ENCODE assay signal across 22 cellular contexts in the genomic region with DNA sequence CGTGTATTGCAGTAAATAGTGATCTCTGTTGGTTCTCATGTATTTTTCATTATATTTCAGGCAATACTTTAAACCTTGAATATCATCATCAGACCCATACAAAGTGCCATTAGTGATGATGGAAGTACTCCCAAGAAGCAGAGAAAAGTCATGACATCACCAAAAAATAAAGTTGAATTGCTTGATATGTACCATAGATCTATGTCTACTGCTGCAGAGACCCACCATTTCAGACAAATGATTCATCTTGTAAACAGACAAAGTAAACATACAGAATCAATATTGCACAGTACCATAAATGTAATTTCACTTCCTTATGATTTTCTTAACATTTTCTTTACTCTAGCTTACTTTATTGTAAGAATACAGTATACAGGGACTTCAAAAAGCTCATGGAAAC.
DNase-seq lines count a peak whose midpoint lies in the region; ATAC-seq and TF ChIP-seq lines count a peak whose summit lies in the region.
"Had no signal": no experiment of that assay in that cellular context is flagged by ENCODE, and none has a peak within 500 bp of the region (broad histone marks: within the 10 kb centered on the region; RNA-seq: fewer than 3 reads in every experiment).

No MANE protein-coding gene starts in this region.

- peak; percentile 75 for DNase-seq in DMS53 (lab: John Stamatoyannopoulos, UW)
- peak; percentile 57 for DNase-seq in LoVo (ENCODE audit: low spot score)
- DNase-seq in mucosa of descending colon = no peak
- DNase-seq in HAP-1 (ENCODE audit: low spot score in 2 of 2) = no peak
- DNase-seq in CD8-positive, alpha-beta memory T cell = no peak
- no peak for DNase-seq in HT-29 (ENCODE audit: low spot score)
- DNase-seq: ACHN; CD8-positive, alpha-beta T cell; DMS79; GM23248; H9; NCI-H1092 treated with DMSO at 0.1 percent for 48 hours; NCI-H146; NCI-H2029; NCI-H226; NCI-H524; NCI-H82; Right ventricle myocardium superior; SK-N-SH; T-helper 2 cell had no signal

- intact Hi-C loops in mucosa of descending colon (cut with DNase I, micrococcal nuclease) = no loop called here

- H3K27me3 Mint-ChIP-seq in CD8-positive, alpha-beta memory T cell = no peaks in the 10 kb centered on the region

- H3K27ac ChIP-seq in VCaP = peak overlapping the region; percentile 13; the same call in 1 of the 2 replicates
- H3K27ac ChIP-seq in CD8-positive, alpha-beta memory T cell (ENCODE audit: low read depth, low read length) = no peak overlapping the region
- H3K27ac ChIP-seq: BLaER1 treated with 17β-estradiol and CSF1 and Interleukin-3, amounts not matched to agents 10 nM and 100 nM; GM23248 had no signal

- no peak overlapping the region for H3K27ac Mint-ChIP-seq in CD8-positive, alpha-beta memory T cell
- H3K27ac Mint-ChIP-seq: CD8-positive, alpha-beta T cell had no signal

- CTCF ChIA-PET in CD8-positive, alpha-beta memory T cell (lab: Charles Lee) = no interaction called here

- no peaks in the 10 kb centered on the region for H3K9me3 ChIP-seq in mucosa of descending colon
- H3K9me3 ChIP-seq in HAP-1 = no peaks in the 10 kb centered on the region
- no peaks in the 10 kb centered on the region for H3K9me3 ChIP-seq in CD8-positive, alpha-beta memory T cell (ENCODE audit: low read length)
- H3K9me3 ChIP-seq: BLaER1 treated with 17β-estradiol and CSF1 and Interleukin-3, amounts not matched to agents 10 nM and 100 nM; SK-N-SH had no signal

- no peak for TF ChIP-seq CTCF in VCaP (conservative IDR thresholded peaks at IDR 0.05)
- no peak for TF ChIP-seq CTCF in mucosa of descending colon (IDR thresholded peaks at IDR 0.05)

- H3K4me1 Mint-ChIP-seq in CD8-positive, alpha-beta memory T cell = no peaks in the 10 kb centered on the region

- POLR2A ChIA-PET in CD8-positive, alpha-beta memory T cell (lab: Charles Lee) = no interaction called here

- H3K36me3 ChIP-seq in mucosa of descending colon (ENCODE audit: low read depth) = no peaks in the 10 kb centered on the region
- H3K36me3 ChIP-seq in HAP-1 (replicated peaks) = no peaks in the 10 kb centered on the region
- H3K36me3 ChIP-seq in CD8-positive, alpha-beta memory T cell (ENCODE audit: insufficient read depth, low read length) = no peaks in the 10 kb centered on the region
- H3K36me3 ChIP-seq: BLaER1 treated with 17β-estradiol and CSF1 and Interleukin-3, amounts not matched to agents 10 nM and 100 nM had no signal

- H3K4me3 ChIP-seq in mucosa of descending colon (no peak overlapping the region), HAP-1 (no peak overlapping the region)
- H3K4me3 ChIP-seq in CD8-positive, alpha-beta memory T cell (ENCODE audit: low read length) = no peak overlapping the region
- H3K4me3 ChIP-seq: BLaER1 treated with 17β-estradiol and CSF1 and Interleukin-3, amounts not matched to agents 10 nM and 100 nM; GM23248 had no signal

- peaks cover 0 to 9% (median 0%) of the 10 kb centered on the region in 5 donors for H3K9me3 Mint-ChIP-seq in CD8-positive, alpha-beta memory T cell
- H3K9me3 Mint-ChIP-seq: CD8-positive, alpha-beta T cell; H9 had no signal

- no peaks in the 10 kb centered on the region for H3K27me3 ChIP-seq in HAP-1 (ENCODE audit: low read depth)
- H3K27me3 ChIP-seq in CD8-positive, alpha-beta memory T cell (ENCODE audit: insufficient read depth, low read length, poor library complexity, severe bottlenecking) = no peaks in the 10 kb centered on the region
- H3K27me3 ChIP-seq: BLaER1 treated with 17β-estradiol and CSF1 and Interleukin-3, amounts not matched to agents 10 nM and 100 nM had no signal

- in situ Hi-C loops in HAP-1 (cut with MboI; ENCODE audit: low sequenced_read_pairs) = no loop called here

- no peak overlapping the region for H3K4me3 Mint-ChIP-seq in CD8-positive, alpha-beta memory T cell
- H3K4me3 Mint-ChIP-seq: CD8-positive, alpha-beta T cell; H9 had no signal

- ATAC-seq in mucosa of descending colon = peak; percentile 97
- ATAC-seq: CD8-positive, alpha-beta T cell had no signal

- no peaks in the 10 kb centered on the region for H3K4me1 ChIP-seq in mucosa of descending colon (ENCODE audit: low read depth)
- peaks cover 18% of the 10 kb centered on the region for H3K4me1 ChIP-seq in HAP-1
- no peaks in the 10 kb centered on the region for H3K4me1 ChIP-seq in CD8-positive, alpha-beta memory T cell (ENCODE audit: insufficient read depth, low read length)
- H3K4me1 ChIP-seq: BLaER1 treated with 17β-estradiol and CSF1 and Interleukin-3, amounts not matched to agents 10 nM and 100 nM had no signal

- H3K36me3 Mint-ChIP-seq in CD8-positive, alpha-beta memory T cell = no peaks in the 10 kb centered on the region
- H3K36me3 Mint-ChIP-seq: CD8-positive, alpha-beta T cell had no signal

Comparison
In these comparisons a context has a peak if more than half of its experiments do, and no peak if none do; other contexts are left out.
1. DNase-seq: peak in DMS53 (single experiment) and LoVo (single experiment); none in mucosa of descending colon (0 of 3), HAP-1 (0 of 2), CD8-positive, alpha-beta memory T cell (0 of 5) and HT-29 (single experiment).